1 cellular context compared by ENCODE assay signal in the genomic region with DNA sequence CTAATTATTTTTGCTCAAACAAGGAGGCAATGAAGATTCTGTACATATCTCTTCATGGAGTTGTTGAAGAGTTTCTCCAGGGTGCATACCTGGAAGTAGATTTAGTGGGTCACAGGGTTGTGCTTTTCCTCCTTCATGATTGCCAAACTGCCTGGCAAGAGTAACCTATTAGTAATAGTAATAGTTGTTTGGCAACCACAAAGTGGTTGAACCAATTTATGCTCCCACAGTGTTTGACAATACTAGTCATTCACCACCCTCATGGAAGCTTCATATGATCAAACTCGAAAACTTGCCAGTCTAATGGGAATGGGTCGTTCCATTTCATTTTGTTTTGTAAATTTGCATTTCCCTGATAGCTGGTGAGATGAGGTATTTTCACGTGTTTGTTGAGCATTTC.
A peak's percentile ranks its signal among the peaks of the same experiment; 100 is the strongest.
TF ChIP-seq lines count a peak whose summit lies in the region.

No MANE protein-coding gene starts in this region.

TF ChIP-seq in GM12878, 131 proteins besides CTCF, POLR2A, EP300 and RAD21:
- TF ChIP-seq SUPT20H (IDR thresholded peaks at IDR 0.05; ENCODE audit: borderline replicate concordance, control insufficient read depth, low read depth, low read length) (no peak), JUNB (IDR thresholded peaks at IDR 0.05) (0 out of 2 replicates have a peak, but pooled peaks have one; percentile 15), RUNX3 (IDR thresholded peaks at IDR 0.05; ENCODE audit: low read length) (peak; percentile 33)
